Comparison of ENCODE assay signal across 8 cellular contexts in the genomic region with DNA sequence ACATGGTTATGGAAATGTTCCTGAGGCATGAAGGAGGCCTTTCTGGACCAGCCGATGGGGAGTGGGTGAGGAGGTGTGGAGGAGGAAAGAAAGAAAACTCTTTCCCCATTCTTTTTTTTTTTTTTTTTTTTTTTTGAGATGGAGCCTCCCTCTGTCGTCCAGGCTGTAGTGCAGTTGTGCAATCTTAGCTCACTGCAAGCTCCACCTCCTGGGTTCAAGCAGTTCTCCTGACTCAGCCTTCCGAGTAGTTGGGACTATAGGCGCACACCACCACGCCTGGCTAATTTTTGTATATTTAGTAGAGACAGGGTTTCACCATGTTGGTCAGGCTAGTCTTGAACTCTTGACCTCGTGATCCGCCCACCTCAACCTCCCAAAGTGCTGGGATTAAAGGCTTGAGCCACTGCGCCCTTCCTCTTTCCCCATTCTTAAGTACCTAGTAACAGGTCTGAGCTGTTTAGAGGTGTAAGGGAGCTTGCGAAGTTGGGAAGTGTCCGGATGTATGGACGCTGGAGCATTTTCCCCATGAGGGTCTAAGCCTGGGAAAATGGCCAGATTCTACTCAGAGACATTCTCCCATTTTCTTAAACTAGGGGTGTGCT.
DNase-seq lines count a peak whose midpoint lies in the region; ATAC-seq and TF ChIP-seq lines count a peak whose summit lies in the region.
"Not testable (repeated sequence)": the region's sequence is repeated elsewhere in the genome, so short reads cannot be mapped to it uniquely, and the experiment has no call there.

No MANE protein-coding gene starts in this region.

- dilution Hi-C loops in IMR-90 (cut with HindIII; ENCODE audit: low sequenced_read_pairs, unreplicated experiment): not testable (repeated sequence)

- TF ChIP-seq RAD21 in IMR-90 (IDR thresholded peaks at IDR 0.05; ENCODE audit: low read length): not testable (repeated sequence)

- not testable (repeated sequence) for H3K36me3 ChIP-seq in BJ (ENCODE audit: control insufficient read depth, insufficient read depth, low read length); IMR-90 (ENCODE audit: control insufficient read depth, insufficient read depth, low read length); WERI-Rb-1; spleen

- not testable (repeated sequence) for H3K56ac ChIP-seq in IMR-90 (ENCODE audit: extremely low read depth, insufficient read depth, low read length)

- not testable (repeated sequence) for H3K9me3 ChIP-seq in IMR-90 (ENCODE audit: control insufficient read depth, insufficient read depth, low read length); WERI-Rb-1 (ENCODE audit: severe bottlenecking); spleen

- not testable (repeated sequence) for H2AK9ac ChIP-seq in IMR-90 (replicated peaks; ENCODE audit: low read depth, low read length, poor library complexity)

- H3K27ac ChIP-seq in IMR-90 (ENCODE audit: insufficient read depth, low read length) (peak overlapping the region; percentile 32; the same call in 1 of the 2 replicates), WERI-Rb-1 (peak overlapping the region; percentile 67), spleen (peak overlapping the region in 6 of 8 donors; percentile 56 to 74 (median 64))

- H4K5ac ChIP-seq in IMR-90 (ENCODE audit: low read depth, low read length): not testable (repeated sequence)

- not testable (repeated sequence) for H4K8ac ChIP-seq in IMR-90 (ENCODE audit: low read depth in 2 of 2, low read length in 2 of 2)

- H3K4me2 ChIP-seq in IMR-90 (ENCODE audit: low read depth, low read length): not testable (repeated sequence)

- 0 out of 3 replicates have a peak overlapping the region, but pooled peaks have one; percentile 15 for H2BK15ac ChIP-seq in IMR-90 (ENCODE audit: low read depth, low read length)

- not testable (repeated sequence) for H3K27me3 ChIP-seq in BJ (ENCODE audit: control insufficient read depth, insufficient read depth, low read length); IMR-90 (ENCODE audit: control insufficient read depth, insufficient read depth, low read length); WERI-Rb-1 (ENCODE audit: insufficient read depth, low read depth, severe bottlenecking)
- H3K27me3 ChIP-seq in spleen (replicated peaks in 1 of 7): peaks cover 0 to 18% (median 0%) of the 10 kb centered on the region in 7 donors

- not testable (repeated sequence) for H3K27me3 Mint-ChIP-seq in mesothelial cell of epicardium (ENCODE audit: low read depth)

- intact Hi-C loops in IMR-90 (cut with micrococcal nuclease); Right ventricle myocardium superior (cut with DNase I); spleen (cut with DNase I; ENCODE audit: low total_unique reads): not testable (repeated sequence)

- not testable (repeated sequence) for H3K4me3 ChIP-seq in BJ (ENCODE audit: low read depth, low read length); IMR-90 (ENCODE audit: insufficient read depth, low read depth, low read length); WERI-Rb-1 (ENCODE audit: low read depth, low read length); epithelial cell of esophagus (ENCODE audit: low read length); spleen

- CTCF ChIA-PET in BJ (lab: Yijun Ruan, JAX): interaction anchor here (1.1 to 1.6 kb wide), 4 partner anchors 8 to 479 kb away, joined by 3 to 7 read pairs (median 4); no protein-coding TSS in a partner anchor
- CTCF ChIA-PET in IMR-90 (lab: Yijun Ruan, JAX): not testable (repeated sequence)

- not testable (repeated sequence) for H2AFZ ChIP-seq in IMR-90 (replicated peaks; ENCODE audit: low read length, poor library complexity)

- H4K91ac ChIP-seq in IMR-90 (ENCODE audit: insufficient read depth, low read depth, low read length): not testable (repeated sequence)

- peak overlapping the region; percentile 56; the same call in 1 of the 2 replicates for H3K14ac ChIP-seq in IMR-90 (replicated peaks; ENCODE audit: low read depth, low read length)

- TF ChIP-seq POLR2A in IMR-90 (IDR thresholded peaks at IDR 0.05; ENCODE audit: low read depth, low read length); spleen (IDR thresholded peaks at IDR 0.05): not testable (repeated sequence)

- H3K27ac Mint-ChIP-seq in mesothelial cell of epicardium: peak overlapping the region; percentile 86

- H3K23ac ChIP-seq in IMR-90 (ENCODE audit: low read depth, low read length): not testable (repeated sequence)

- H2BK120ac ChIP-seq in IMR-90 (ENCODE audit: low read depth, low read length): not testable (repeated sequence)

- H3K4ac ChIP-seq in IMR-90 (ENCODE audit: low read depth, low read length): not testable (repeated sequence)

- POLR2A ChIA-PET in BJ (lab: Charles Lee): not testable (repeated sequence)
- POLR2A ChIA-PET in IMR-90 (lab: Charles Lee; ENCODE audit: unreplicated experiment): interaction anchor here (0.6 kb wide), 1 partner anchor 230 kb away, joined by 3 read pairs; no protein-coding TSS in a partner anchor

- peaks cover 93% of the 10 kb centered on the region for H4K20me1 ChIP-seq in IMR-90 (ENCODE audit: insufficient read depth, low read length)

- not testable (repeated sequence) for H3K9me3 Mint-ChIP-seq in mesothelial cell of epicardium

- not testable (repeated sequence) for H2BK20ac ChIP-seq in IMR-90 (ENCODE audit: low read depth, low read length)

- H3K9ac ChIP-seq in IMR-90 (ENCODE audit: low read depth, low read length): not testable (repeated sequence)

- not testable (repeated sequence) for H3K36me3 Mint-ChIP-seq in mesothelial cell of epicardium

- BruUV-seq in IMR-90 (replicated peaks; lab: Mats Ljungman, UMichigan): not testable (repeated sequence)

- H3K9me1 ChIP-seq in IMR-90 (ENCODE audit: insufficient read depth, low read length): peaks cover 68% of the 10 kb centered on the region

- peaks cover 49% of the 10 kb centered on the region for H3K4me1 ChIP-seq in IMR-90 (ENCODE audit: control insufficient read depth, insufficient read depth, low read length)
- peaks cover 0 to 47% (median 18%) of the 10 kb centered on the region in 6 donors for H3K4me1 ChIP-seq in spleen

- peaks cover 92% of the 10 kb centered on the region for H3K4me1 Mint-ChIP-seq in mesothelial cell of epicardium

- WGBS in IMR-90 (ENCODE audit: extremely low coverage in 2 of 2, insufficient read length in 1 of 2), 2 experiments: no CpG with 5 or more reads among the region's 11 CpGs
- WGBS in spleen, 5 donors: 72 to 76% (median 74%) methylated on average over 11 of the region's 11 CpGs

- H3K4me3 Mint-ChIP-seq in mesothelial cell of epicardium: not testable (repeated sequence)

- TF ChIP-seq CTCF in BJ (IDR thresholded peaks at IDR 0.05; ENCODE audit: insufficient read depth, low read depth, low read length): peak; percentile 14; the same call in 1 of the 2 replicates
- not testable (repeated sequence) for TF ChIP-seq CTCF in IMR-90 (conservative IDR thresholded peaks at IDR 0.05; ENCODE audit: low read depth, low read length); WERI-Rb-1 (IDR thresholded peaks at IDR 0.05; ENCODE audit: low read depth, low read length); mesothelial cell of epicardium (IDR thresholded peaks at IDR 0.05; ENCODE audit: unreplicated experiment); spleen (IDR thresholded peaks at IDR 0.05 in 8 of 11, conservative IDR thresholded peaks at IDR 0.05 in 3 of 11)
- peak; percentile 4 for TF ChIP-seq CTCF in epithelial cell of esophagus (IDR thresholded peaks at IDR 0.05; ENCODE audit: insufficient read depth, low read depth, low read length, missing control alignments)

- H2BK5ac ChIP-seq in IMR-90 (ENCODE audit: low read depth, low read length, poor library complexity, severe bottlenecking): peak overlapping the region; percentile 35

- not testable (repeated sequence) for DNase-seq in BJ (ENCODE audit: low read depth); WERI-Rb-1; Right ventricle myocardium superior; mesothelial cell of epicardium (ENCODE audit: low spot score in 2 of 2, unreplicated experiment in 2 of 2); spleen
- peak; percentile 55 for DNase-seq in IMR-90
- peak; percentile 49 for DNase-seq in NOMO-1 treated with DMSO at 0.1 percent for 48 hours (lab: John Stamatoyannopoulos, UW; ENCODE audit: unreplicated experiment)
- peak; percentile 78 for DNase-seq in epithelial cell of esophagus (ENCODE audit: low read depth)

- not testable (repeated sequence) for ATAC-seq in IMR-90 (ENCODE audit: low read depth)
- peak; percentile 32 for ATAC-seq in Right ventricle myocardium superior (ENCODE audit: poor library complexity)

- H3K18ac ChIP-seq in IMR-90 (ENCODE audit: low read depth, low read length): 0 out of 2 replicates have a peak overlapping the region, but pooled peaks have one; percentile 9

- in situ Hi-C loops in IMR-90 (cut with MboI; ENCODE audit: low sequenced_read_pairs): not testable (repeated sequence)

- peak overlapping the region; percentile 76; the same call in 1 of the 2 replicates for H2AK5ac ChIP-seq in IMR-90 (ENCODE audit: low read depth, low read length)

- H3K79me1 ChIP-seq in IMR-90 (ENCODE audit: low read depth in 1 of 2, low read length in 2 of 2): peaks cover 47 to 100% of the 10 kb centered on the region in 2 experiments

TF ChIP-seq in IMR-90, 13 proteins besides CTCF, POLR2A, EP300 and RAD21:
- TF ChIP-seq CEBPB (IDR thresholded peaks at IDR 0.05; ENCODE audit: low read depth, low read length): peak; percentile 85
TF ChIP-seq in IMR-90: peak in this region for 1; not testable (repeated sequence) for 12.
